In genomic region chr3:56810912-56811544, GRCh38 we compare ENCODE assay signal across 1 cellular context.
A peak's percentile ranks its signal among the peaks of the same experiment; 100 is the strongest.
TF ChIP-seq lines count a peak whose summit lies in the region.

No MANE protein-coding gene starts in this region.

TF ChIP-seq in HEK293, 187 proteins besides CTCF, POLR2A, EP300 and RAD21 (continued from another document):
- TF ChIP-seq ZNF560 (tag by site-specific recombination; IDR thresholded peaks at IDR 0.05; ENCODE audit: borderline replicate concordance) (no peak), ZNF449 (tag by site-specific recombination; IDR thresholded peaks at IDR 0.05) (no peak), ZNF548 (tag by site-specific recombination; IDR thresholded peaks at IDR 0.05) (no peak), SP7 (tag by site-specific recombination; IDR thresholded peaks at IDR 0.05) (peak; percentile 75; the same call in 1 of the 2 replicates), ZNF26 (tag by site-specific recombination; IDR thresholded peaks at IDR 0.05) (no peak), ZNF791 (tag by site-specific recombination; IDR thresholded peaks at IDR 0.05) (no peak), ZNF302 (tag by site-specific recombination; IDR thresholded peaks at IDR 0.05; ENCODE audit: low read depth) (no peak), ZNF426 (tag by site-specific recombination; IDR thresholded peaks at IDR 0.05) (no peak), ELK4 (IDR thresholded peaks at IDR 0.05; ENCODE audit: borderline replicate concordance, low read depth, low read length) (no peak)
